In the genomic region with DNA sequence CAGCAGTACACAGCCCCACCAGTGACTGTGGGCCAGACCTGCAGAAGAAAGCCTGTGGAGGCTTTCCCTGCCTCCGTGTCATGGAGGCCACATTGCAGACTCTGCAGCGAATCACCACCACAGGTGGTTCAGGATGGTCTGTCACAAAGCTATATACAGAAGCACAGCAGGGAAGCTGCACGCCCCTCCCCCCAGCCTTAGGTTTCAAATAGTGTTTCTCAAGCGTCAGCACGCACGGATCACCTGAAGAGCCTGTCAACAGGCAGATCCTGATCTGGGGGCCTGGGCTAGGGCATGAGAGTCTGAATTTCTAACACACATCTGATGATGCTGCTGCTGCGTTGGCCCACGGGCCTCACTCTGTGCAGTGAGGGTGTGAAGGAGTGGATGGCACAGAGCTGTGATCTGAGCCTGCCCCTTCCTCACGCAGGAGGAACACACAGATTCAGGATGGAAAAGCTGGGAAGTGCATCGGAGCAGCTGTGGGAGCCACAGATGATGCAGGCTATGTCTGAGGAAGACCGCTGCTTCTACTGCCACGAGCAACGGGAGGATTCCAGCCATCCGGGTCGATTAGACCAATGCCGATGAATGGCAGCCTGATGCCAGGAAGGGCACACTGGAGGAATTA, we compare ENCODE assay signal across 18 cellular contexts.
DNase-seq lines count a peak whose midpoint lies in the region; ATAC-seq and TF ChIP-seq lines count a peak whose summit lies in the region.
"Had no signal": no experiment of that assay in that cellular context is flagged by ENCODE, and none has a peak within 500 bp of the region (broad histone marks: within the 10 kb centered on the region; RNA-seq: fewer than 3 reads in every experiment).

No MANE protein-coding gene starts in this region.

- DNase-seq in activated naive CD8-positive, alpha-beta T cell treated with anti-CD3 and anti-CD28 coated beads for 36 hours: no peak
- no peak for DNase-seq in effector memory CD4-positive, alpha-beta T cell
- DNase-seq in stimulated activated naive B cell treated with anti-CD40 and anti-IgM and Interleukin-4, amounts not matched to agents 10 μg/mL and 1 μg/mL and 100 μg/mL, for 72 hours: no peak
- DNase-seq in GDM1 (lab: John Stamatoyannopoulos, UW) (no peak), trophoblast cell (no peak), HEK293T (ENCODE audit: extremely low spot score) (no peak)
- DNase-seq: body of pancreas; EL; head of caudate nucleus; left lung; NCI-H1436 treated with DMSO at 0.1 percent for 48 hours; Peyer's patch; stimulated activated CD4-positive, alpha-beta T cell treated with anti-CD3 and anti-CD28 coated beads, Interleukin-12 subunit alpha, Interleukin-12 subunit beta, amount 100 ng/mL, for 4 hours; T-helper 9 cell had no signal

- H3K4me3 ChIP-seq in effector memory CD4-positive, alpha-beta T cell (ENCODE audit: insufficient read depth, low read depth, low read length, poor library complexity, severe bottlenecking): no peak overlapping the region
- no peak overlapping the region for H3K4me3 ChIP-seq in trophoblast cell (ENCODE audit: low read depth, low read length)
- H3K4me3 ChIP-seq: body of pancreas, left lung, Peyer's patch, thoracic aorta had no signal

- H2BK5ac ChIP-seq in trophoblast cell (ENCODE audit: low read depth, low read length, poor library complexity): no peak overlapping the region

- no peak overlapping the region for H4K8ac ChIP-seq in trophoblast cell (ENCODE audit: low read depth, low read length)

- H3K14ac ChIP-seq in trophoblast cell (ENCODE audit: low read length): no peak overlapping the region

- ATAC-seq in stimulated activated naive B cell treated with anti-CD40 and anti-IgM and Interleukin-4, amounts not matched to agents 10 μg/mL and 1 μg/mL and 100 μg/mL, for 72 hours (replicated peaks): no peak
- ATAC-seq: activated CD4-positive, CD25-positive, alpha-beta regulatory T cell treated with anti-CD3 and anti-CD28 coated beads, Interleukin-2, amount 50 U/mL, for 24 hours; body of pancreas; left lung had no signal

- H3K4me2 ChIP-seq in trophoblast cell (ENCODE audit: low read length): no peak overlapping the region

- H3K9me3 ChIP-seq in effector memory CD4-positive, alpha-beta T cell (ENCODE audit: control insufficient read depth, low read length): no peaks in the 10 kb centered on the region
- peaks cover 1% of the 10 kb centered on the region for H3K9me3 ChIP-seq in trophoblast cell (ENCODE audit: insufficient read depth, low read depth, low read length)
- H3K9me3 ChIP-seq: body of pancreas, left lung, Peyer's patch, thoracic aorta had no signal

- H2BK120ac ChIP-seq in trophoblast cell (ENCODE audit: insufficient read depth, low read length, poor library complexity): no peak overlapping the region

- peak overlapping the region; percentile 62 for H3K27ac Mint-ChIP-seq in activated naive CD8-positive, alpha-beta T cell
- H3K27ac Mint-ChIP-seq in activated naive CD8-positive, alpha-beta T cell treated with anti-CD3 and anti-CD28 coated beads for 36 hours: no peak overlapping the region
- H3K27ac Mint-ChIP-seq in IgD-negative memory B cell: peak overlapping the region in 2 of 3 donors; percentile 55 to 65
- peak overlapping the region; percentile 26 for H3K27ac Mint-ChIP-seq in stimulated activated naive B cell treated with anti-CD40 and anti-IgM and Interleukin-4, amounts not matched to agents 10 μg/mL and 1 μg/mL and 100 μg/mL, for 72 hours

- H3K9me3 Mint-ChIP-seq in activated naive CD8-positive, alpha-beta T cell (ENCODE audit: low read depth): no peaks in the 10 kb centered on the region
- H3K9me3 Mint-ChIP-seq in activated naive CD8-positive, alpha-beta T cell treated with anti-CD3 and anti-CD28 coated beads for 36 hours: no peaks in the 10 kb centered on the region
- H3K9me3 Mint-ChIP-seq in IgD-negative memory B cell: no peaks in the 10 kb centered on the region
- peaks cover 0 to 2% of the 10 kb centered on the region in 2 donors for H3K9me3 Mint-ChIP-seq in stimulated activated naive B cell treated with anti-CD40 and anti-IgM and Interleukin-4, amounts not matched to agents 10 μg/mL and 1 μg/mL and 100 μg/mL, for 72 hours

- no peak overlapping the region for H3K23ac ChIP-seq in trophoblast cell (ENCODE audit: low read length)

- H3K79me2 ChIP-seq in trophoblast cell (ENCODE audit: control insufficient read depth, insufficient read depth, low read length, poor library complexity): no peaks in the 10 kb centered on the region

- H2AFZ ChIP-seq in trophoblast cell (ENCODE audit: insufficient read depth, low read length, poor library complexity): no peak overlapping the region

- peaks cover 15% of the 10 kb centered on the region for H3K36me3 Mint-ChIP-seq in activated naive CD8-positive, alpha-beta T cell
- peaks cover 44% of the 10 kb centered on the region for H3K36me3 Mint-ChIP-seq in activated naive CD8-positive, alpha-beta T cell treated with anti-CD3 and anti-CD28 coated beads for 36 hours
- H3K36me3 Mint-ChIP-seq in IgD-negative memory B cell: peaks cover 4% of the 10 kb centered on the region
- peaks cover 51 to 74% of the 10 kb centered on the region in 2 donors for H3K36me3 Mint-ChIP-seq in stimulated activated naive B cell treated with anti-CD40 and anti-IgM and Interleukin-4, amounts not matched to agents 10 μg/mL and 1 μg/mL and 100 μg/mL, for 72 hours

- no peak overlapping the region for H3K4me3 Mint-ChIP-seq in activated naive CD8-positive, alpha-beta T cell
- H3K4me3 Mint-ChIP-seq in activated naive CD8-positive, alpha-beta T cell treated with anti-CD3 and anti-CD28 coated beads for 36 hours: no peak overlapping the region
- no peak overlapping the region for H3K4me3 Mint-ChIP-seq in IgD-negative memory B cell
- H3K4me3 Mint-ChIP-seq in stimulated activated naive B cell treated with anti-CD40 and anti-IgM and Interleukin-4, amounts not matched to agents 10 μg/mL and 1 μg/mL and 100 μg/mL, for 72 hours: no peak overlapping the region

- H3K9ac ChIP-seq in trophoblast cell (ENCODE audit: low read length): no peak overlapping the region

- H3K4me1 ChIP-seq in effector memory CD4-positive, alpha-beta T cell (ENCODE audit: control insufficient read depth, insufficient read depth, low read length, poor library complexity, severe bottlenecking): peaks cover 46% of the 10 kb centered on the region
- H3K4me1 ChIP-seq in trophoblast cell (ENCODE audit: control insufficient read depth in 1 of 2, insufficient read depth in 2 of 2, low read length in 2 of 2): no peaks in the 10 kb centered on the region
- H3K4me1 ChIP-seq: body of pancreas, Peyer's patch had no signal

- peaks cover 18% of the 10 kb centered on the region for H3K36me3 ChIP-seq in effector memory CD4-positive, alpha-beta T cell (ENCODE audit: control insufficient read depth, insufficient read depth, low read length)
- peaks cover 30 to 45% of the 10 kb centered on the region in 2 experiments for H3K36me3 ChIP-seq in trophoblast cell (ENCODE audit: control insufficient read depth in 1 of 2, insufficient read depth in 2 of 2, low read length in 2 of 2)
- H3K36me3 ChIP-seq: Peyer's patch, thoracic aorta had no signal

- no CpG with 5 or more reads among the region's 16 CpGs for WGBS in trophoblast cell (ENCODE audit: extremely low coverage, insufficient coverage, insufficient read length)

- no peak overlapping the region for H3K4ac ChIP-seq in trophoblast cell (ENCODE audit: low read depth, low read length)

- H3K27me3 Mint-ChIP-seq in activated naive CD8-positive, alpha-beta T cell: no peaks in the 10 kb centered on the region
- H3K27me3 Mint-ChIP-seq in activated naive CD8-positive, alpha-beta T cell treated with anti-CD3 and anti-CD28 coated beads for 36 hours: no peaks in the 10 kb centered on the region
- no peaks in the 10 kb centered on the region for H3K27me3 Mint-ChIP-seq in IgD-negative memory B cell
- no peaks in the 10 kb centered on the region for H3K27me3 Mint-ChIP-seq in stimulated activated naive B cell treated with anti-CD40 and anti-IgM and Interleukin-4, amounts not matched to agents 10 μg/mL and 1 μg/mL and 100 μg/mL, for 72 hours

- H4K12ac ChIP-seq in trophoblast cell (ENCODE audit: low read depth, low read length): no peak overlapping the region

- POLR2A ChIA-PET in HEK293T (lab: Yijun Ruan, JAX): no interaction called here

- no peak overlapping the region for H4K91ac ChIP-seq in trophoblast cell (ENCODE audit: low read depth, low read length)

- no peaks in the 10 kb centered on the region for H3K79me1 ChIP-seq in trophoblast cell (ENCODE audit: low read length)

- no peak overlapping the region for H2BK12ac ChIP-seq in trophoblast cell (ENCODE audit: low read length)

- H2AK5ac ChIP-seq in trophoblast cell (ENCODE audit: low read length): no peak overlapping the region

- H3K27ac ChIP-seq in effector memory CD4-positive, alpha-beta T cell (ENCODE audit: insufficient read depth, low read length, poor library complexity, severe bottlenecking): peak overlapping the region; percentile 90
- H3K27ac ChIP-seq in trophoblast cell (ENCODE audit: low read depth, low read length): no peak overlapping the region
- H3K27ac ChIP-seq: body of pancreas, left lung, thoracic aorta had no signal

- peaks cover 56% of the 10 kb centered on the region for H3K4me1 Mint-ChIP-seq in activated naive CD8-positive, alpha-beta T cell (ENCODE audit: low read depth)
- peaks cover 41% of the 10 kb centered on the region for H3K4me1 Mint-ChIP-seq in activated naive CD8-positive, alpha-beta T cell treated with anti-CD3 and anti-CD28 coated beads for 36 hours
- H3K4me1 Mint-ChIP-seq in IgD-negative memory B cell: peaks cover 0 to 12% (median 11%) of the 10 kb centered on the region in 3 donors
- peaks cover 18 to 37% of the 10 kb centered on the region in 2 donors for H3K4me1 Mint-ChIP-seq in stimulated activated naive B cell treated with anti-CD40 and anti-IgM and Interleukin-4, amounts not matched to agents 10 μg/mL and 1 μg/mL and 100 μg/mL, for 72 hours

- CTCF ChIA-PET in HEK293T (lab: Yijun Ruan, JAX): interaction anchor here (0.8 kb wide), 1 partner anchor 14 kb away, joined by 3 read pairs; no protein-coding TSS in a partner anchor

- H3K27me3 ChIP-seq in effector memory CD4-positive, alpha-beta T cell (replicated peaks; ENCODE audit: control insufficient read depth, insufficient read depth, low read length, poor library complexity, severe bottlenecking): no peaks in the 10 kb centered on the region
- no peaks in the 10 kb centered on the region for H3K27me3 ChIP-seq in trophoblast cell (ENCODE audit: insufficient read depth, low read length)
- H3K27me3 ChIP-seq: body of pancreas, left lung, Peyer's patch had no signal

- no peak overlapping the region for H3K18ac ChIP-seq in trophoblast cell (ENCODE audit: low read length)

TF ChIP-seq in HEK293T, 16 proteins besides CTCF, POLR2A, EP300 and RAD21:
- TF ChIP-seq CTBP1 (IDR thresholded peaks at IDR 0.05; ENCODE audit: borderline replicate concordance) (no peak), FOXK2 (IDR thresholded peaks at IDR 0.05) (no peak), BHLHE40 (IDR thresholded peaks at IDR 0.05; ENCODE audit: borderline replicate concordance) (no peak), L3MBTL2 (conservative IDR thresholded peaks at IDR 0.05) (no peak), HDGF (IDR thresholded peaks at IDR 0.05; ENCODE audit: borderline replicate concordance) (no peak)
